Comparison of ENCODE assay signal across 22 cellular contexts in the genomic region with DNA sequence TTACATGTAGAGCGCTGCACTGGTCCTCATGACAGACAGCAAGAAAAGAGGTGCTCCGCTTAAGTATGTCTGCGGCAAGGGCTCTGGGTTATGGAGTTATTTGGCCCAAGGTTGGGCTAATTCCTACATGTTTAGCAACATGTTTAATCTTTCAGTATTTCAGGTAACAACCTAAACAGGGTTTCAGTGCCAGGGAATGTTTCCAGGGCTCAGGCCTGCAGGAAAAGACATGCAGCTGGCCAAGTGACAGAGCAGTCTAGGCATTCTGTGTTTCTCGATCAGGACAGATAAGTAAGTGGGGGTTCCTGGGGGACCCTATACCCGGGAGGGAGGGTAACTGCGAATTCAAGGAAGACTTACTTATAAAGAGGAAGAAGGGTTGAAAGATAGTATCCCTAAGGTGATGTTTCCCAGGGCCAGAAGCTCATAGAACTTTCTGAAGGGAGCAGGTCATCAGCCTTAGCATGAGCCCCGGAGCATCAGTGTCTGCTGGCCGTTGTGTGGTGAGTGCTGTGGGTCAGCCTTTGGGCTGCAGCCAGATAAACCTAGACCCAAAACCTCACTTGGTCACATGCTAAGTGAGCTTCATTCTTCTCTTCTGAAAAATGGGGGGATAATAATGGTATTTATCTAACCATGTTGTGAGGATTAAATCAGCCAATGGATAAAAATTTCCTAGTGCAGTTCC. TPM values are rescaled to one million over a fixed set of nuclear protein-coding genes. Genes with fewer than 3 reads are reported as not detected.
"Had no signal": no experiment of that assay in that cellular context is flagged by ENCODE, and none has a peak within 500 bp of the region (broad histone marks: within the 10 kb centered on the region; RNA-seq: fewer than 3 reads in every experiment).

No MANE protein-coding gene starts in this region.

- H3K9me3 Mint-ChIP-seq: activated B cell treated with CpG ODN at 0.5 μM for 24 hours; activated CD4-positive, alpha-beta memory T cell treated with anti-CD3 and anti-CD28 coated beads, Interleukin-2, amount 10 ng/mL, durations not matched to agents 7 days and 5 days; activated T-helper 17 cell treated with anti-CD3 and anti-CD28 coated beads, Interleukin-2, amount 50 U/mL, for 72 hours; immature natural killer cell; naive thymus-derived CD8-positive, alpha-beta T cell had no signal

- H3K9ac ChIP-seq: parathyroid adenoma had no signal

- H3K27ac Mint-ChIP-seq: activated B cell treated with CpG ODN at 0.5 μM for 24 hours; activated CD4-positive, alpha-beta memory T cell treated with anti-CD3 and anti-CD28 coated beads, Interleukin-2, amount 10 ng/mL, durations not matched to agents 7 days and 5 days; activated CD8-positive, alpha-beta memory T cell treated with anti-CD3 and anti-CD28 coated beads, Interleukin-2, amount 10 ng/mL, durations not matched to agents 7 days and 5 days; activated T-helper 17 cell treated with anti-CD3 and anti-CD28 coated beads, Interleukin-2, amount 50 U/mL, for 72 hours; immature natural killer cell had no signal

- H3K4me1 ChIP-seq: parathyroid adenoma had no signal

- H3K36me3 Mint-ChIP-seq: activated CD8-positive, alpha-beta memory T cell treated with anti-CD3 and anti-CD28 coated beads, Interleukin-2, amount 10 ng/mL, durations not matched to agents 7 days and 5 days; immature natural killer cell; naive thymus-derived CD8-positive, alpha-beta T cell had no signal

- H3K4me3 ChIP-seq: ascending aorta, gastrocnemius medialis, tibial artery had no signal

- H2AFZ ChIP-seq: parathyroid adenoma had no signal

- H3K9me3 ChIP-seq: ascending aorta, gastrocnemius medialis, tibial artery had no signal

- H3K4me3 Mint-ChIP-seq: activated B cell treated with CpG ODN at 0.5 μM for 24 hours; activated CD4-positive, alpha-beta memory T cell treated with anti-CD3 and anti-CD28 coated beads, Interleukin-2, amount 10 ng/mL, durations not matched to agents 7 days and 5 days; activated CD8-positive, alpha-beta memory T cell treated with anti-CD3 and anti-CD28 coated beads, Interleukin-2, amount 10 ng/mL, durations not matched to agents 7 days and 5 days; activated T-helper 17 cell treated with anti-CD3 and anti-CD28 coated beads, Interleukin-2, amount 50 U/mL, for 72 hours; immature natural killer cell; naive thymus-derived CD8-positive, alpha-beta T cell had no signal

- DNase-seq: activated B cell treated with CpG ODN at 0.5 μM for 24 hours; activated CD4-positive, alpha-beta memory T cell treated with anti-CD3 and anti-CD28 coated beads, Interleukin-2, amount 10 ng/mL, durations not matched to agents 7 days and 5 days; activated CD4-positive, alpha-beta T cell treated with anti-CD3 and anti-CD28 coated beads for 48 hours; activated CD8-positive, alpha-beta memory T cell treated with anti-CD3 and anti-CD28 coated beads, Interleukin-2, amount 10 ng/mL, durations not matched to agents 7 days and 5 days; activated naive CD4-positive, alpha-beta T cell treated with Interleukin-2 at 50 U/mL for 16 hours; cerebellar nuclear complex; effector memory CD4-positive, alpha-beta T cell; gastrocnemius medialis; immature natural killer cell; left cardiac atrium; naive thymus-derived CD8-positive, alpha-beta T cell; stimulated activated CD4-positive, alpha-beta T cell treated with anti-CD3 and anti-CD28 coated beads, Interleukin-2, amount 100 ng/mL, for 24 hours; stimulated activated naive CD4-positive, alpha-beta T cell treated with Interleukin-2 at 50 U/mL for 16 hours; substantia nigra; T-helper 1 cell; T-helper 9 cell; tibial artery had no signal

- H3K36me3 ChIP-seq: ascending aorta, gastrocnemius medialis, tibial artery had no signal

- H3K27ac ChIP-seq: gastrocnemius medialis, parathyroid adenoma, tibial artery had no signal

- H3K27me3 ChIP-seq: ascending aorta, tibial artery had no signal

- ATAC-seq: activated CD8-positive, alpha-beta memory T cell treated with anti-CD3 and anti-CD28 coated beads, Interleukin-2, amount 10 ng/mL, durations not matched to agents 7 days and 5 days; activated T-helper 17 cell treated with anti-CD3 and anti-CD28 coated beads, Interleukin-2, amount 50 U/mL, for 72 hours; gastrocnemius medialis; left cardiac atrium; naive thymus-derived CD8-positive, alpha-beta T cell had no signal

RNA-seq across cellular contexts. Expression of a gene that starts 18.4 kb away (rescaled TPM):
- total RNA-seq: activated B cell treated with CpG ODN at 0.5 μM for 24 hours; activated CD4-positive, alpha-beta memory T cell treated with anti-CD3 and anti-CD28 coated beads, Interleukin-2, amount 10 ng/mL, durations not matched to agents 7 days and 5 days; activated CD8-positive, alpha-beta memory T cell treated with anti-CD3 and anti-CD28 coated beads, Interleukin-2, amount 10 ng/mL, durations not matched to agents 7 days and 5 days; activated T-helper 17 cell treated with anti-CD3 and anti-CD28 coated beads, Interleukin-2, amount 50 U/mL, for 72 hours; naive thymus-derived CD8-positive, alpha-beta T cell had no signal
- polyA plus RNA-seq: immature natural killer cell; naive thymus-derived CD8-positive, alpha-beta T cell had no signal

RNA-seq across cellular contexts. Expression of a gene that starts 33.1 kb away (rescaled TPM):
- total RNA-seq: activated B cell treated with CpG ODN at 0.5 μM for 24 hours; activated CD4-positive, alpha-beta memory T cell treated with anti-CD3 and anti-CD28 coated beads, Interleukin-2, amount 10 ng/mL, durations not matched to agents 7 days and 5 days; activated CD8-positive, alpha-beta memory T cell treated with anti-CD3 and anti-CD28 coated beads, Interleukin-2, amount 10 ng/mL, durations not matched to agents 7 days and 5 days; activated T-helper 17 cell treated with anti-CD3 and anti-CD28 coated beads, Interleukin-2, amount 50 U/mL, for 72 hours; ascending aorta; gastrocnemius medialis; left cardiac atrium; naive thymus-derived CD8-positive, alpha-beta T cell had no signal
- polyA plus RNA-seq: immature natural killer cell; naive thymus-derived CD8-positive, alpha-beta T cell; urinary bladder had no signal

RNA-seq across cellular contexts. Expression of a gene that starts 42.5 kb away (rescaled TPM):
- total RNA-seq: activated B cell treated with CpG ODN at 0.5 μM for 24 hours; activated CD4-positive, alpha-beta memory T cell treated with anti-CD3 and anti-CD28 coated beads, Interleukin-2, amount 10 ng/mL, durations not matched to agents 7 days and 5 days; activated CD8-positive, alpha-beta memory T cell treated with anti-CD3 and anti-CD28 coated beads, Interleukin-2, amount 10 ng/mL, durations not matched to agents 7 days and 5 days; activated T-helper 17 cell treated with anti-CD3 and anti-CD28 coated beads, Interleukin-2, amount 50 U/mL, for 72 hours; ascending aorta; left cardiac atrium; mesenteric fat pad; naive thymus-derived CD8-positive, alpha-beta T cell; urinary bladder had no signal
- polyA plus RNA-seq: immature natural killer cell; naive thymus-derived CD8-positive, alpha-beta T cell had no signal
